Comparison of ENCODE assay signal across 8 cellular contexts in the genomic region with DNA sequence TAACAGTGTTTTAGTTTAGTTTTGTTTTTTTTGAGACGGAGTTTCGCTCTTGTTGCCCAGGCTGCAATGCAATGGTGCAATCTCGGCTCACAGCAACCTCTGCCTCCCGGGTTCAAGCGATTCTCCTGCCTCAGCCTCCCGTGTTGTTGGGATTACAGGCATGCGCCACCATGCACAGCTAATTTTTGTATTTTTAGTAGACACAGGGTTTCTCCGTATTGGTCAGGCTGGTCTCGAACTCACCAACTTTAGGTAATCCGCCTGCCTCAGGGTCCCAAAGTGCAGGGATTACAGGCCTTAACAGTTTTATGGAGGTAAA. TPM values are rescaled to one million over a fixed set of nuclear protein-coding genes. Genes with fewer than 3 reads are reported as not detected.
DNase-seq lines count a peak whose midpoint lies in the region; ATAC-seq and TF ChIP-seq lines count a peak whose summit lies in the region.
"Not testable (repeated sequence)": the region's sequence is repeated elsewhere in the genome, so short reads cannot be mapped to it uniquely, and the experiment has no call there.

No MANE protein-coding gene starts in this region.

- H3K27ac ChIP-seq in Peyer's patch = peak overlapping the region in 2 of 4 donors; percentile 81
- H3K27ac ChIP-seq in prostate gland = peak overlapping the region; percentile 71 to 75
- H3K27ac ChIP-seq in vagina = peak overlapping the region; percentile 71

- H3K4me1 ChIP-seq in Peyer's patch (peaks cover 0 to 17% (median 8%) of the 10 kb centered on the region in 4 donors), vagina (peaks cover 34% of the 10 kb centered on the region)
- H3K4me1 ChIP-seq in prostate gland (replicated peaks) = not testable (repeated sequence)

- H3K27me3 ChIP-seq in Peyer's patch; prostate gland (replicated peaks; ENCODE audit: insufficient read depth); vagina: not testable (repeated sequence)

- TF ChIP-seq CTCF in Peyer's patch (IDR thresholded peaks at IDR 0.05); epithelial cell of proximal tubule (conservative IDR thresholded peaks at IDR 0.05; ENCODE audit: low read depth, low read length); lower leg skin (IDR thresholded peaks at IDR 0.05); prostate gland (IDR thresholded peaks at IDR 0.05); vagina (IDR thresholded peaks at IDR 0.05): not testable (repeated sequence)

- ATAC-seq in GM18502 (IDR thresholded peaks at IDR 0.05; ENCODE audit: poor library complexity, unreplicated experiment) (peak; percentile 2), HG03025 (IDR thresholded peaks at IDR 0.05; ENCODE audit: low FRiP score, unreplicated experiment) (peak; percentile 12)

- H3K4me1 Mint-ChIP-seq in activated naive CD8-positive, alpha-beta T cell treated with anti-CD3 and anti-CD28 coated beads for 36 hours = peaks cover 25% of the 10 kb centered on the region

- not testable (repeated sequence) for H3K27me3 Mint-ChIP-seq in activated naive CD8-positive, alpha-beta T cell treated with anti-CD3 and anti-CD28 coated beads for 36 hours

- DNase-seq in Peyer's patch; activated naive CD8-positive, alpha-beta T cell treated with anti-CD3 and anti-CD28 coated beads for 36 hours; epithelial cell of proximal tubule (ENCODE audit: low read depth); lower leg skin (ENCODE audit: low spot score in 2 of 2); prostate gland (ENCODE audit: low spot score); vagina (ENCODE audit: extremely low spot score in 2 of 2): not testable (repeated sequence)

- peak overlapping the region; percentile 68 to 92 (median 73) for H3K4me3 ChIP-seq in Peyer's patch
- H3K4me3 ChIP-seq in epithelial cell of proximal tubule (ENCODE audit: low read depth, low read length) = peak overlapping the region; percentile 82
- peak overlapping the region; percentile 84 for H3K4me3 ChIP-seq in lower leg skin (ENCODE audit: low read depth, poor library complexity, severe bottlenecking)
- H3K4me3 ChIP-seq in prostate gland = peak overlapping the region; percentile 64 to 68
- H3K4me3 ChIP-seq in vagina = peak overlapping the region; percentile 71 to 90

- not testable (repeated sequence) for TF ChIP-seq POLR2A in Peyer's patch (IDR thresholded peaks at IDR 0.05); lower leg skin (IDR thresholded peaks at IDR 0.05); prostate gland (IDR thresholded peaks at IDR 0.05); vagina (IDR thresholded peaks at IDR 0.05)

- peak overlapping the region; percentile 96 for H3K27ac Mint-ChIP-seq in activated naive CD8-positive, alpha-beta T cell treated with anti-CD3 and anti-CD28 coated beads for 36 hours

- H3K9me3 Mint-ChIP-seq in activated naive CD8-positive, alpha-beta T cell treated with anti-CD3 and anti-CD28 coated beads for 36 hours = not testable (repeated sequence)

- not testable (repeated sequence) for H3K36me3 ChIP-seq in Peyer's patch, prostate gland, vagina

- intact Hi-C loops in lower leg skin (cut with DNase I; ENCODE audit: low total_unique reads); prostate gland (cut with DNase I); vagina (cut with DNase I): not testable (repeated sequence)

- not testable (repeated sequence) for H3K9me3 ChIP-seq in Peyer's patch, prostate gland, vagina

- peaks cover 15% of the 10 kb centered on the region for H3K36me3 Mint-ChIP-seq in activated naive CD8-positive, alpha-beta T cell treated with anti-CD3 and anti-CD28 coated beads for 36 hours

- 34 to 38% methylated on average over 10 of the region's 10 CpGs for WGBS in lower leg skin, 2 donors
- 44% methylated on average over 10 of the region's 10 CpGs for WGBS in prostate gland

- peak overlapping the region; percentile 94 for H3K4me3 Mint-ChIP-seq in activated naive CD8-positive, alpha-beta T cell treated with anti-CD3 and anti-CD28 coated beads for 36 hours

RNA-seq across cellular contexts. Expression of a gene that starts 0.5 kb away (rescaled TPM):
- total RNA-seq in Peyer's patch = 10 to 100 TPM; 21.1 to 35.5 (median 28.1) TPM
- total RNA-seq in activated naive CD8-positive, alpha-beta T cell treated with anti-CD3 and anti-CD28 coated beads for 36 hours = 10 to 100 TPM; 44.5 to 45.3 TPM
- 17.3 and 22.1 TPM in 2 replicates for total RNA-seq in epithelial cell of proximal tubule
- 10 to 100 TPM; 21.8 to 23.7 (median 22.5) TPM for total RNA-seq in lower leg skin
- 10 to 100 TPM; 32.9 to 34.0 TPM for total RNA-seq in prostate gland
- 21.9 TPM for total RNA-seq in vagina

RNA-seq across cellular contexts. Expression of a gene that starts 18.0 kb away (rescaled TPM):
- total RNA-seq in Peyer's patch (10 to 100 TPM; 11.5 to 23.9 (median 16.5) TPM), epithelial cell of proximal tubule (19.3 and 22.4 TPM in 2 replicates), lower leg skin (10 to 100 TPM; 45.3 to 96.7 (median 67.5) TPM), prostate gland (10 to 100 TPM; 29.6 to 32.0 TPM), vagina (28.2 TPM)
- total RNA-seq in activated naive CD8-positive, alpha-beta T cell treated with anti-CD3 and anti-CD28 coated beads for 36 hours = 10 to 100 TPM; 73.2 to 74.5 TPM
